28 cellular contexts compared by ENCODE assay signal in genomic region chr18:40813116-40813515, GRCh38.
"Had no signal": no experiment of that assay in that cellular context is flagged by ENCODE, and none has a peak within 500 bp of the region (broad histone marks: within the 10 kb centered on the region; RNA-seq: fewer than 3 reads in every experiment).

No MANE protein-coding gene starts in this region.

- H3K27ac Mint-ChIP-seq: activated CD4-positive, alpha-beta T cell treated with anti-CD3 and anti-CD28 coated beads for 36 hours; activated CD8-positive, alpha-beta memory T cell treated with anti-CD3 and anti-CD28 coated beads, Interleukin-2, amount 10 ng/mL, durations not matched to agents 7 days and 5 days; activated CD8-positive, alpha-beta T cell treated with anti-CD3 and anti-CD28 coated beads, Interleukin-2, amount 10 ng/mL, durations not matched to agents 7 days and 5 days; activated naive CD4-positive, alpha-beta T cell treated with anti-CD3 and anti-CD28 coated beads, Interleukin-2, amount 50 U/mL, for 72 hours; activated T-helper 2 cell treated with anti-CD3 and anti-CD28 coated beads, Interferon-gamma antibody, Interleukin-2, Interleukin-4, amounts not matched to agents 10 μg/mL and 5 μg/mL and 100 μg/mL, durations not matched to agents 14 hours and 24 hours and 36 hours; naive B cell; nephron progenitor cell; progenitor cell of endocrine pancreas; stimulated activated naive B cell treated with anti-CD40 and anti-IgM and Interleukin-4, amounts not matched to agents 10 μg/mL and 1 μg/mL and 100 μg/mL, for 72 hours had no signal

- H3K27me3 Mint-ChIP-seq: activated CD4-positive, alpha-beta T cell treated with anti-CD3 and anti-CD28 coated beads for 36 hours; activated CD8-positive, alpha-beta memory T cell treated with anti-CD3 and anti-CD28 coated beads, Interleukin-2, amount 10 ng/mL, durations not matched to agents 7 days and 5 days; naive B cell; progenitor cell of endocrine pancreas; stimulated activated naive B cell treated with anti-CD40 and anti-IgM and Interleukin-4, amounts not matched to agents 10 μg/mL and 1 μg/mL and 100 μg/mL, for 72 hours had no signal

- DNase-seq: activated CD4-positive, alpha-beta T cell treated with anti-CD3 and anti-CD28 coated beads for 36 hours; activated CD4-positive, CD25-positive, alpha-beta regulatory T cell; activated CD8-positive, alpha-beta memory T cell treated with anti-CD3 and anti-CD28 coated beads, Interleukin-2, amount 10 ng/mL, durations not matched to agents 7 days and 5 days; activated CD8-positive, alpha-beta T cell treated with anti-CD3 and anti-CD28 coated beads, Interleukin-2, amount 10 ng/mL, durations not matched to agents 7 days and 5 days; activated T-cell treated with anti-CD3 and anti-CD28 coated beads, Interleukin-2, amount 50 U/mL, for 48 hours; aorta; brain microvascular endothelial cell; gastrocnemius medialis; glutamatergic neuron; left cardiac atrium; left ventricle myocardium superior; naive B cell; nephron progenitor cell; ovary; retina; stimulated activated CD4-positive, alpha-beta T cell treated with anti-CD3 and anti-CD28 coated beads, Interleukin-15, amount 100 ng/mL, for 24 hours; stimulated activated CD4-positive, alpha-beta T cell treated with anti-CD3 and anti-CD28 coated beads, Interleukin-2, amount 100 ng/mL, for 24 hours; stimulated activated naive B cell treated with anti-CD40 and anti-IgM and Interleukin-4, amounts not matched to agents 10 μg/mL and 1 μg/mL and 100 μg/mL, for 72 hours; stomach had no signal

- H3K27ac ChIP-seq: brain microvascular endothelial cell, esophagus muscularis mucosa, gastrocnemius medialis, neutrophil, ovary, SK-N-MC, stomach, suprapubic skin, tibial nerve had no signal

- H3K4me3 Mint-ChIP-seq: activated CD4-positive, alpha-beta T cell treated with anti-CD3 and anti-CD28 coated beads for 36 hours; activated CD8-positive, alpha-beta memory T cell treated with anti-CD3 and anti-CD28 coated beads, Interleukin-2, amount 10 ng/mL, durations not matched to agents 7 days and 5 days; activated CD8-positive, alpha-beta T cell treated with anti-CD3 and anti-CD28 coated beads, Interleukin-2, amount 10 ng/mL, durations not matched to agents 7 days and 5 days; naive B cell; nephron progenitor cell; stimulated activated naive B cell treated with anti-CD40 and anti-IgM and Interleukin-4, amounts not matched to agents 10 μg/mL and 1 μg/mL and 100 μg/mL, for 72 hours had no signal

- H3K4me1 Mint-ChIP-seq: activated CD4-positive, alpha-beta T cell treated with anti-CD3 and anti-CD28 coated beads for 36 hours; activated CD8-positive, alpha-beta memory T cell treated with anti-CD3 and anti-CD28 coated beads, Interleukin-2, amount 10 ng/mL, durations not matched to agents 7 days and 5 days; naive B cell; nephron progenitor cell; stimulated activated naive B cell treated with anti-CD40 and anti-IgM and Interleukin-4, amounts not matched to agents 10 μg/mL and 1 μg/mL and 100 μg/mL, for 72 hours had no signal

- H3K9me3 Mint-ChIP-seq: nephron progenitor cell had no signal

- H3K9me3 ChIP-seq: esophagus muscularis mucosa, gastrocnemius medialis, neutrophil, ovary, stomach, suprapubic skin, tibial nerve had no signal

- ATAC-seq: activated CD4-positive, alpha-beta T cell treated with anti-CD3 and anti-CD28 coated beads for 36 hours; activated CD8-positive, alpha-beta memory T cell treated with anti-CD3 and anti-CD28 coated beads, Interleukin-2, amount 10 ng/mL, durations not matched to agents 7 days and 5 days; activated CD8-positive, alpha-beta T cell treated with anti-CD3 and anti-CD28 coated beads, Interleukin-2, amount 10 ng/mL, durations not matched to agents 7 days and 5 days; activated naive CD4-positive, alpha-beta T cell treated with anti-CD3 and anti-CD28 coated beads, Interleukin-2, amount 50 U/mL, for 72 hours; gastrocnemius medialis; left cardiac atrium; left ventricle myocardium superior; sciatic nerve; stimulated activated naive B cell treated with anti-CD40 and anti-IgM and Interleukin-4, amounts not matched to agents 10 μg/mL and 1 μg/mL and 100 μg/mL, for 72 hours had no signal

- H3K4me1 ChIP-seq: esophagus muscularis mucosa, gastrocnemius medialis, stomach, suprapubic skin, tibial nerve had no signal

- H3K27me3 ChIP-seq: brain microvascular endothelial cell, esophagus muscularis mucosa, gastrocnemius medialis, neutrophil, ovary, stomach, suprapubic skin, tibial nerve had no signal

- H3K36me3 Mint-ChIP-seq: activated CD8-positive, alpha-beta memory T cell treated with anti-CD3 and anti-CD28 coated beads, Interleukin-2, amount 10 ng/mL, durations not matched to agents 7 days and 5 days; naive B cell; stimulated activated naive B cell treated with anti-CD40 and anti-IgM and Interleukin-4, amounts not matched to agents 10 μg/mL and 1 μg/mL and 100 μg/mL, for 72 hours had no signal

- H3K36me3 ChIP-seq: brain microvascular endothelial cell, esophagus muscularis mucosa, gastrocnemius medialis, neutrophil, ovary, stomach, suprapubic skin, tibial nerve had no signal

- H3K4me3 ChIP-seq: esophagus muscularis mucosa, gastrocnemius medialis, ovary, SK-N-MC, stomach, suprapubic skin, tibial nerve had no signal
